ENCODE assay signal across 8 cellular contexts in genomic region chr2:113891265-113891959, GRCh38. TPM values are rescaled to one million over a fixed set of nuclear protein-coding genes. Genes with fewer than 3 reads are reported as not detected.
DNase-seq lines count a peak whose midpoint lies in the region; ATAC-seq, FAIRE-seq and TF ChIP-seq lines count a peak whose summit lies in the region.

No MANE protein-coding gene starts in this region.

- no peak for DNase-seq in stimulated activated naive CD8-positive, alpha-beta T cell treated with anti-CD3 and anti-CD28 coated beads, Interleukin-15, Interleukin-2, amounts not matched to agents 100 U/mL and 50 U/mL, for 24 hours
- DNase-seq in breast epithelium (ENCODE audit: low spot score in 2 of 2) = no peak
- DNase-seq in activated effector memory CD4-positive, alpha-beta T cell treated with Interleukin-2 at 50 U/mL for 16 hours = no peak
- no peak for DNase-seq in NCI-H187 (lab: John Stamatoyannopoulos, UW)
- no peak for DNase-seq in Ammon's horn (ENCODE audit: low spot score)
- no peak for DNase-seq in H54 (ENCODE audit: insufficient read length, low spot score)

- H3K36me3 Mint-ChIP-seq in stimulated activated naive CD8-positive, alpha-beta T cell treated with anti-CD3 and anti-CD28 coated beads, Interleukin-15, Interleukin-2, amounts not matched to agents 100 ng/mL and 50 ng/mL, for 24 hours (ENCODE audit: low read depth) = peaks cover 71% of the 10 kb centered on the region

- peak overlapping the region; percentile 99 to 100 for H3K27ac ChIP-seq in breast epithelium
- H3K27ac ChIP-seq in mesodermal cell (ENCODE audit: low read depth, low read length, severe bottlenecking) = peak overlapping the region; percentile 99

- no peaks in the 10 kb centered on the region for H3K9me3 Mint-ChIP-seq in stimulated activated naive CD8-positive, alpha-beta T cell treated with anti-CD3 and anti-CD28 coated beads, Interleukin-15, Interleukin-2, amounts not matched to agents 100 ng/mL and 50 ng/mL, for 24 hours

- TF ChIP-seq CTCF in breast epithelium (IDR thresholded peaks at IDR 0.05) = no peak

- intact Hi-C loops in breast epithelium (cut with DNase I; ENCODE audit: low total_unique reads) = no loop called here

- H3K9me3 ChIP-seq in breast epithelium (no peaks in the 10 kb centered on the region), mesodermal cell (ENCODE audit: control insufficient read depth, low read length) (no peaks in the 10 kb centered on the region)

- H3K36me3 ChIP-seq in breast epithelium (no peaks in the 10 kb centered on the region), mesodermal cell (ENCODE audit: control insufficient read depth, insufficient read depth, low read length) (peaks cover 25% of the 10 kb centered on the region)

- TF ChIP-seq POLR2A in breast epithelium (IDR thresholded peaks at IDR 0.05) (no peak), H54 (IDR thresholded peaks at IDR 0.05; ENCODE audit: low read depth, low read length) (no peak)

- H3K4me3 ChIP-seq in breast epithelium = peak overlapping the region; percentile 97 to 99 (median 99)
- H3K4me3 ChIP-seq in mesodermal cell (ENCODE audit: extremely low read depth, insufficient read depth, low read length, poor library complexity, severe bottlenecking) = peak overlapping the region; percentile 98

- no peak for FAIRE-seq in H54 (lab: Jason Lieb, UNC)

- no peaks in the 10 kb centered on the region for H3K27me3 Mint-ChIP-seq in stimulated activated naive CD8-positive, alpha-beta T cell treated with anti-CD3 and anti-CD28 coated beads, Interleukin-15, Interleukin-2, amounts not matched to agents 100 ng/mL and 50 ng/mL, for 24 hours

- H3K4me1 Mint-ChIP-seq in stimulated activated naive CD8-positive, alpha-beta T cell treated with anti-CD3 and anti-CD28 coated beads, Interleukin-15, Interleukin-2, amounts not matched to agents 100 ng/mL and 50 ng/mL, for 24 hours (ENCODE audit: low read depth) = peaks cover 80% of the 10 kb centered on the region

- WGBS in mesodermal cell (ENCODE audit: insufficient coverage in 2 of 2), 2 experiments = 0% methylated on average over 1 to 2 of the region's 5 CpGs

- peak overlapping the region; percentile 98 for H3K4me3 Mint-ChIP-seq in stimulated activated naive CD8-positive, alpha-beta T cell treated with anti-CD3 and anti-CD28 coated beads, Interleukin-15, Interleukin-2, amounts not matched to agents 100 ng/mL and 50 ng/mL, for 24 hours

- H3K27ac Mint-ChIP-seq in stimulated activated naive CD8-positive, alpha-beta T cell treated with anti-CD3 and anti-CD28 coated beads, Interleukin-15, Interleukin-2, amounts not matched to agents 100 ng/mL and 50 ng/mL, for 24 hours = peak overlapping the region; percentile 98

- H3K4me1 ChIP-seq in breast epithelium = no peaks in the 10 kb centered on the region
- peaks cover 43% of the 10 kb centered on the region for H3K4me1 ChIP-seq in mesodermal cell (ENCODE audit: control insufficient read depth, insufficient read depth, low read length, poor library complexity, severe bottlenecking)

- no peaks in the 10 kb centered on the region for H3K27me3 ChIP-seq in breast epithelium

- ATAC-seq in stimulated activated naive CD8-positive, alpha-beta T cell treated with anti-CD3 and anti-CD28 coated beads, Interleukin-15, Interleukin-2, amounts not matched to agents 100 U/mL and 50 U/mL, for 24 hours = no peak

RNA-seq across cellular contexts. Expression of gene ACTR3, which starts 1.5 kb away (rescaled TPM):
- 100 to 1,000 TPM in 2 of 3 donors, 10 to 100 TPM in 1; 98.4 to 150 (median 117) TPM for total RNA-seq in breast epithelium
- 138 TPM for polyA plus RNA-seq in mesodermal cell (2013, experiment 1 of 2)
- polyA plus RNA-seq in mesodermal cell (2013, experiment 2 of 2) = 141 TPM
